In the genomic region with DNA sequence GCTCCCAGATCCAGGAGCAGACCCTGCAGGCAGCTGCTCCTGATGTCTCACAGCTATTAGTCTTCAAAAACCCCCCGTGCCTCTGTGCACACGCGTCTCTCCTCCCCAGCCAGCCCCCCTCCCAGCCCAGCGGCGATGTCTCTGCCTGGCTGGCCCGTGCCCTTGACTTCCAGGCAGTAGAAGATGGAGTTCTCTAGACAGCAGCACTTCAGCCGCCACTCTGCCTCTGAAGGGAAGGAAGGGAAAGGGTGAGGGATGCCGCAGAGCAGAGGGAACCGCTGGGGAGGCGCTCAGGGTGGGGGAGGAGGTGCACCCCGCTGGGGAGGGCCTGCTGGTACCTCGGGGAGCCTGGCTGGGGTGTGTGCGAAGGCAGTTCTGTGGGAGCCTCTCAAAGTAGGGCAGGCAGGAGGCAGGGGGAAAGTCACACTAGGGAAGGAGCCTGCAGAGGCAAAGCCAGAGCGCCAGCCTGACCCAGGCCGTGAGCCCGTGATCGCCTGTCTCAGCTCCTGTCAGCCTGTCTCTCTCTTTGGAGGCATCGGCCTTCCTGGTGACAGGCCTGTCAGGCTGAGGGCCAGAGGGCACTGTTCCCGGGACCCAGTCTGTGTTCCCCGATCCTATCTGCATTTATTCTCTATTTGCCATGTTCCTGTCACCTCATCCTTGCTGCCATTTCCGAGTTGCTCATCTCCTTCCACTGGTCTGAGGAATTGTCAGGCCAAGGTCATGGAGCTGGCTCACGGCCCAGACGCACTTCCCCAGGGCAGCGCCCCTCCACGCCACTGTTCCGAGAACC, we compare ENCODE assay signal across 10 cellular contexts. TPM values are rescaled to one million over a fixed set of nuclear protein-coding genes. Genes with fewer than 3 reads are reported as not detected.
A peak's percentile ranks its signal among the peaks of the same experiment; 100 is the strongest.
DNase-seq lines count a peak whose midpoint lies in the region; ATAC-seq, FAIRE-seq and TF ChIP-seq lines count a peak whose summit lies in the region.
"Had no signal": no experiment of that assay in that cellular context is flagged by ENCODE, and none has a peak within 500 bp of the region (broad histone marks: within the 10 kb centered on the region; RNA-seq: fewer than 3 reads in every experiment).

No MANE protein-coding gene starts in this region.

- TF ChIP-seq EP300 in HepG2 (IDR thresholded peaks at IDR 0.05; ENCODE audit: low read depth in 2 of 2, low read length in 2 of 2) (no peak), HepG2 (CRISPR knock-in tag; IDR thresholded peaks at IDR 0.05; ENCODE audit: borderline replicate concordance) (no peak)

- no peaks in the 10 kb centered on the region for H3K36me3 Mint-ChIP-seq in chondrocyte (ENCODE audit: low read depth)

- H3K79me2 ChIP-seq in HepG2 (ENCODE audit: insufficient read depth, low read length), result peaks cover 28% of the 10 kb centered on the region

- FAIRE-seq in HepG2 (lab: Jason Lieb, UNC), result no peak
- no peak for FAIRE-seq in small intestine (lab: Jason Lieb, UNC)

- no TSS peak for BruUV-seq in HepG2 (replicated peaks; lab: Mats Ljungman, UMichigan)

- H3K27me3 ChIP-seq in HepG2 (ENCODE audit: control insufficient read depth in 1 of 2, insufficient read depth in 2 of 2, low read length in 2 of 2), result no peaks in the 10 kb centered on the region
- no peaks in the 10 kb centered on the region for H3K27me3 ChIP-seq in small intestine (ENCODE audit: control insufficient read depth in 2 of 2, insufficient read depth in 2 of 2, low read length in 2 of 2)
- H3K27me3 ChIP-seq in colonic mucosa, result no peaks in the 10 kb centered on the region
- H3K27me3 ChIP-seq: MG63 had no signal

- no peak for TF ChIP-seq RAD21 in HepG2 (CRISPR knock-in tag; IDR thresholded peaks at IDR 0.05)

- no peaks in the 10 kb centered on the region for H3K27me3 Mint-ChIP-seq in chondrocyte (ENCODE audit: low read depth)

- H4K20me1 ChIP-seq in HepG2 (ENCODE audit: insufficient read depth, low read length), result peaks cover 7% of the 10 kb centered on the region; the same call in 1 of the 2 replicates

- H3K4me1 ChIP-seq in HepG2 (ENCODE audit: insufficient read depth, low read length) (peaks cover 42% of the 10 kb centered on the region), small intestine (ENCODE audit: control insufficient read depth in 2 of 2, insufficient read depth in 1 of 2, low read depth in 1 of 2, low read length in 1 of 2) (peaks cover 0 to 4% of the 10 kb centered on the region in 2 donors), colonic mucosa (no peaks in the 10 kb centered on the region)

- H3K4me3 Mint-ChIP-seq in chondrocyte (ENCODE audit: unreplicated experiment), result no peak overlapping the region
- H3K4me3 Mint-ChIP-seq: stimulated activated naive CD8-positive, alpha-beta T cell treated with anti-CD3 and anti-CD28 coated beads, Interleukin-15, Interleukin-2, amounts not matched to agents 100 ng/mL and 50 ng/mL, for 24 hours had no signal

- H3K9me3 ChIP-seq in HepG2 (ENCODE audit: low read length), result no peaks in the 10 kb centered on the region
- no peaks in the 10 kb centered on the region for H3K9me3 ChIP-seq in small intestine (ENCODE audit: control insufficient read depth, low read depth)
- no peaks in the 10 kb centered on the region for H3K9me3 ChIP-seq in colonic mucosa
- H3K9me3 ChIP-seq: MG63 had no signal

- CTCF ChIA-PET in HepG2 (lab: Yijun Ruan, JAX; ENCODE audit: low intra/inter-chr PET ratio, low total read pairs), result interaction anchor here (0.9 kb wide), 1 partner anchor 22 kb away, joined by 3 read pairs; no protein-coding TSS in a partner anchor

- intact Hi-C loops in HepG2 (cut with micrococcal nuclease; ENCODE audit: unreplicated experiment), result no loop called here
- intact Hi-C loops in colonic mucosa (cut with DNase I), result no loop called here

- H3K9me3 Mint-ChIP-seq in chondrocyte (ENCODE audit: low read depth), result no peaks in the 10 kb centered on the region
- H3K9me3 Mint-ChIP-seq: stimulated activated naive CD8-positive, alpha-beta T cell treated with anti-CD3 and anti-CD28 coated beads, Interleukin-15, Interleukin-2, amounts not matched to agents 100 ng/mL and 50 ng/mL, for 24 hours had no signal

- ATAC-seq in HepG2 (no peak), HG02870 (IDR thresholded peaks at IDR 0.05; ENCODE audit: unreplicated experiment) (no peak)

- WGBS in HepG2 (ENCODE audit: low lambda C conversion rate), result 96% methylated on average over 24 of the region's 26 CpGs
- WGBS in small intestine, 3 donors, result 44 to 57% (median 48%) methylated on average over 26 of the region's 26 CpGs

- DNase-seq in NCI-H2227 (lab: John Stamatoyannopoulos, UW; ENCODE audit: unreplicated experiment), result peak; percentile 63
- DNase-seq in chondrocyte (ENCODE audit: low spot score), result peak; percentile 77
- DNase-seq in HepG2 (ENCODE audit: low spot score), result no peak
- DNase-seq in superior temporal gyrus (ENCODE audit: extremely low spot score), result peak; percentile 73
- no peak for DNase-seq in small intestine
- no peak for DNase-seq in colonic mucosa
- DNase-seq: cortex of kidney, MG63 had no signal

- H3K4me2 ChIP-seq in HepG2 (ENCODE audit: low read depth, low read length), result no peak overlapping the region

- H3K4me3 ChIP-seq in HepG2 (replicated peaks in 1 of 3; ENCODE audit: insufficient read depth in 1 of 3, low read depth in 2 of 3, low read length in 3 of 3) (no peak overlapping the region), small intestine (ENCODE audit: low read depth in 1 of 2, low read length in 2 of 2) (no peak overlapping the region), colonic mucosa (no peak overlapping the region)
- H3K4me3 ChIP-seq: MG63 had no signal

- H3K36me3 ChIP-seq in HepG2 (replicated peaks in 1 of 2; ENCODE audit: control insufficient read depth in 1 of 2, insufficient read depth in 2 of 2, low read length in 2 of 2) (peaks cover 9 to 12% of the 10 kb centered on the region in 2 experiments; a peak in 4 of 5 replicates), small intestine (ENCODE audit: control insufficient read depth in 2 of 2, insufficient read depth in 2 of 2, low read length in 2 of 2) (no peaks in the 10 kb centered on the region), colonic mucosa (no peaks in the 10 kb centered on the region)

- in situ Hi-C loops in HepG2 (cut with HindIII; ENCODE audit: extremely low pct_ligation_motif_present, low pct_unique_long_range_greater_than_20kb), result no loop called here

- no peak overlapping the region for H3K27ac Mint-ChIP-seq in chondrocyte (ENCODE audit: unreplicated experiment)
- H3K27ac Mint-ChIP-seq: stimulated activated naive CD8-positive, alpha-beta T cell treated with anti-CD3 and anti-CD28 coated beads, Interleukin-15, Interleukin-2, amounts not matched to agents 100 ng/mL and 50 ng/mL, for 24 hours had no signal

- no peak for TF ChIP-seq CTCF in chondrocyte (IDR thresholded peaks at IDR 0.05)
- no peak for TF ChIP-seq CTCF in HepG2 (CRISPR knock-in tag; IDR thresholded peaks at IDR 0.05)
- TF ChIP-seq CTCF in colonic mucosa (IDR thresholded peaks at IDR 0.05), result no peak

- POLR2A ChIA-PET in HepG2 (lab: Yijun Ruan, JAX), result interaction anchor here (1.0 to 3.1 kb wide), 5 partner anchors 10 to 20 kb away, joined by 4 to 30 read pairs (median 7); no protein-coding TSS in a partner anchor

- H3K4me1 Mint-ChIP-seq in chondrocyte (ENCODE audit: low read depth), result peaks cover 19% of the 10 kb centered on the region

- H2AFZ ChIP-seq in HepG2 (ENCODE audit: low read length), result no peak overlapping the region

- H3K9ac ChIP-seq in HepG2 (ENCODE audit: insufficient read depth, low read depth, low read length) (no peak overlapping the region), colonic mucosa (ENCODE audit: low read depth in 2 of 2, low read length in 2 of 2) (no peak overlapping the region)

- TF ChIP-seq POLR2A in HepG2 (IDR thresholded peaks at IDR 0.05; ENCODE audit: insufficient read depth in 1 of 2, low read depth in 2 of 2, low read length in 2 of 2), result no peak

- H3K27ac ChIP-seq in HepG2 (ENCODE audit: extremely low read length, insufficient read depth, low read length) (no peak overlapping the region), small intestine (ENCODE audit: low read depth in 1 of 2, low read length in 1 of 2) (peak overlapping the region in 1 of 2 donors; percentile 14), colonic mucosa (no peak overlapping the region)

RNA-seq across cellular contexts. Expression of gene PRCD, which starts 4.5 kb away (rescaled TPM):
- total RNA-seq in chondrocyte, result 0.55 to 1.0 TPM (median 0.92 TPM) in 3 replicates
- total RNA-seq in HepG2 (2016; rRNA removed; fragmentation: Illumina TruSeq; extraction: Trizol), result 0.52 TPM in 1 of 2 replicates, not detected in the other
- not detected in 2 replicates for total RNA-seq in HepG2 (2016; cell fraction: cytosol; rRNA removed; fragmentation: Illumina TruSeq; extraction: Trizol; ENCODE audit: low read depth)
- total RNA-seq in HepG2 (2016; cell fraction: insoluble cytoplasmic fraction; rRNA removed; fragmentation: Illumina TruSeq; extraction: Trizol), result 0.36 and 0.48 TPM in 2 replicates
- total RNA-seq in HepG2 (2016; cell fraction: membrane; rRNA removed; fragmentation: Illumina TruSeq; extraction: Trizol), result not detected in 2 replicates
- not detected in 2 replicates for total RNA-seq in HepG2 (2016; cell fraction: nucleus; rRNA removed; fragmentation: Illumina TruSeq; extraction: Trizol)
- polyA plus RNA-seq in HepG2 (2011; rRNA removed), result 0.35 and 0.51 TPM in 2 replicates
- not detected in 2 replicates for polyA plus RNA-seq in HepG2 (2011; cell fraction: cytosol; rRNA removed)
- 0.06 TPM in 1 of 2 replicates, not detected in the other for polyA plus RNA-seq in HepG2 (2011; cell fraction: nucleus; rRNA removed)
- 0.61 and 0.71 TPM in 2 replicates for polyA plus RNA-seq in HepG2 (2012)
- polyA plus RNA-seq in HepG2 (2016; cell fraction: cytosol; fragmentation: Illumina TruSeq; extraction: Trizol; ENCODE audit: low read depth), result 0.25 TPM in 1 of 2 replicates, not detected in the other
- not detected in 2 replicates for polyA plus RNA-seq in HepG2 (2016; cell fraction: insoluble cytoplasmic fraction; fragmentation: Illumina TruSeq; extraction: Trizol; ENCODE audit: low read depth)
- polyA plus RNA-seq in HepG2 (2016; cell fraction: membrane; fragmentation: Illumina TruSeq; extraction: Trizol; ENCODE audit: low read depth), result not detected in 2 replicates
- not detected in 2 replicates for polyA plus RNA-seq in HepG2 (2016; cell fraction: nucleus; fragmentation: Illumina TruSeq; extraction: Trizol; ENCODE audit: insufficient read depth, low read depth)
- polyA minus RNA-seq in HepG2 (2011; rRNA and poly(A)+ RNA removed; ENCODE audit: low replicate concordance), result 0.70 TPM in 1 of 2 replicates, not detected in the other
- polyA minus RNA-seq in HepG2 (2011; cell fraction: cytosol; rRNA and poly(A)+ RNA removed), result not detected in 2 replicates
- not detected in 2 replicates for polyA minus RNA-seq in HepG2 (2011; cell fraction: nucleus; rRNA and poly(A)+ RNA removed)
- 1 to 10 TPM in 2 of 3 donors, not detected in 1; 1.6 to 2.2 TPM for polyA plus RNA-seq in small intestine
- total RNA-seq in colonic mucosa, result 1 to 10 TPM in 1 of 2 donors, under 1 TPM in 1; 0.29 to 1.2 TPM

RNA-seq across cellular contexts. Expression of gene CYGB, which starts 6.8 kb away (rescaled TPM):
- total RNA-seq in chondrocyte (0.48 to 5.4 TPM (median 4.6 TPM) in 3 replicates), HepG2 (2016; rRNA removed; fragmentation: Illumina TruSeq; extraction: Trizol) (27.1 and 28.9 TPM in 2 replicates), colonic mucosa (1 to 10 TPM; 4.7 to 9.9 TPM)
- total RNA-seq in HepG2 (2016; cell fraction: cytosol; rRNA removed; fragmentation: Illumina TruSeq; extraction: Trizol; ENCODE audit: low read depth), result 5.2 and 8.2 TPM in 2 replicates
- total RNA-seq in HepG2 (2016; cell fraction: insoluble cytoplasmic fraction; rRNA removed; fragmentation: Illumina TruSeq; extraction: Trizol), result 25.6 and 28.4 TPM in 2 replicates
- 16.6 and 21.7 TPM in 2 replicates for total RNA-seq in HepG2 (2016; cell fraction: membrane; rRNA removed; fragmentation: Illumina TruSeq; extraction: Trizol)
- total RNA-seq in HepG2 (2016; cell fraction: nucleus; rRNA removed; fragmentation: Illumina TruSeq; extraction: Trizol), result 14.7 and 17.2 TPM in 2 replicates
- polyA plus RNA-seq in HepG2 (2011; rRNA removed) (18.9 and 23.3 TPM in 2 replicates), small intestine (10 to 100 TPM in 2 of 3 donors, 1 to 10 TPM in 1; 1.1 to 35.4 (median 13.2) TPM)
- polyA plus RNA-seq in HepG2 (2011; cell fraction: cytosol; rRNA removed), result 19.3 and 25.5 TPM in 2 replicates
- polyA plus RNA-seq in HepG2 (2011; cell fraction: nucleus; rRNA removed), result 17.6 and 23.0 TPM in 2 replicates
- polyA plus RNA-seq in HepG2 (2012), result 20.2 and 20.5 TPM in 2 replicates
- polyA plus RNA-seq in HepG2 (2016; cell fraction: cytosol; fragmentation: Illumina TruSeq; extraction: Trizol; ENCODE audit: low read depth), result 6.2 and 7.9 TPM in 2 replicates
- 28.7 and 30.6 TPM in 2 replicates for polyA plus RNA-seq in HepG2 (2016; cell fraction: insoluble cytoplasmic fraction; fragmentation: Illumina TruSeq; extraction: Trizol; ENCODE audit: low read depth)
- 21.0 and 21.3 TPM in 2 replicates for polyA plus RNA-seq in HepG2 (2016; cell fraction: membrane; fragmentation: Illumina TruSeq; extraction: Trizol; ENCODE audit: low read depth)
- 24.9 and 26.1 TPM in 2 replicates for polyA plus RNA-seq in HepG2 (2016; cell fraction: nucleus; fragmentation: Illumina TruSeq; extraction: Trizol; ENCODE audit: insufficient read depth, low read depth)
- 0.26 and 16.8 TPM in 2 replicates for polyA minus RNA-seq in HepG2 (2011; rRNA and poly(A)+ RNA removed; ENCODE audit: low replicate concordance)
- 9.7 and 11.8 TPM in 2 replicates for polyA minus RNA-seq in HepG2 (2011; cell fraction: cytosol; rRNA and poly(A)+ RNA removed)
- 12.9 and 17.7 TPM in 2 replicates for polyA minus RNA-seq in HepG2 (2011; cell fraction: nucleus; rRNA and poly(A)+ RNA removed)

RNA-seq across cellular contexts. Expression of gene ST6GALNAC2, which starts 41.3 kb away (rescaled TPM):
- total RNA-seq in chondrocyte (1.5 to 3.0 TPM (median 2.8 TPM) in 3 replicates), HepG2 (2016; rRNA removed; fragmentation: Illumina TruSeq; extraction: Trizol) (0.49 and 0.84 TPM in 2 replicates), colonic mucosa (1 to 10 TPM; 3.8 to 6.3 TPM)
- 0.35 and 0.51 TPM in 2 replicates for total RNA-seq in HepG2 (2016; cell fraction: cytosol; rRNA removed; fragmentation: Illumina TruSeq; extraction: Trizol; ENCODE audit: low read depth)
- total RNA-seq in HepG2 (2016; cell fraction: insoluble cytoplasmic fraction; rRNA removed; fragmentation: Illumina TruSeq; extraction: Trizol), result 0.13 and 0.39 TPM in 2 replicates
- total RNA-seq in HepG2 (2016; cell fraction: membrane; rRNA removed; fragmentation: Illumina TruSeq; extraction: Trizol), result 0.77 and 0.79 TPM in 2 replicates
- 0.68 and 0.97 TPM in 2 replicates for total RNA-seq in HepG2 (2016; cell fraction: nucleus; rRNA removed; fragmentation: Illumina TruSeq; extraction: Trizol)
- polyA plus RNA-seq in HepG2 (2011; rRNA removed) (0.12 and 0.30 TPM in 2 replicates), small intestine (1 to 10 TPM in 2 of 3 donors, not detected in 1; 1.1 to 2.7 TPM)
- polyA plus RNA-seq in HepG2 (2011; cell fraction: cytosol; rRNA removed), result 0.24 and 0.50 TPM in 2 replicates
- 0.43 TPM in 2 replicates for polyA plus RNA-seq in HepG2 (2011; cell fraction: nucleus; rRNA removed)
- polyA plus RNA-seq in HepG2 (2012), result 0.16 TPM in 1 of 2 replicates, not detected in the other
- polyA plus RNA-seq in HepG2 (2016; cell fraction: cytosol; fragmentation: Illumina TruSeq; extraction: Trizol; ENCODE audit: low read depth), result 0.34 and 0.45 TPM in 2 replicates
- polyA plus RNA-seq in HepG2 (2016; cell fraction: insoluble cytoplasmic fraction; fragmentation: Illumina TruSeq; extraction: Trizol; ENCODE audit: low read depth), result 0.56 and 0.64 TPM in 2 replicates
- 0.62 and 0.69 TPM in 2 replicates for polyA plus RNA-seq in HepG2 (2016; cell fraction: membrane; fragmentation: Illumina TruSeq; extraction: Trizol; ENCODE audit: low read depth)
- 1.0 and 1.6 TPM in 2 replicates for polyA plus RNA-seq in HepG2 (2016; cell fraction: nucleus; fragmentation: Illumina TruSeq; extraction: Trizol; ENCODE audit: insufficient read depth, low read depth)
- polyA minus RNA-seq in HepG2 (2011; rRNA and poly(A)+ RNA removed; ENCODE audit: low replicate concordance), result 0.34 and 1.1 TPM in 2 replicates
- polyA minus RNA-seq in HepG2 (2011; cell fraction: cytosol; rRNA and poly(A)+ RNA removed), result not detected in 2 replicates
- polyA minus RNA-seq in HepG2 (2011; cell fraction: nucleus; rRNA and poly(A)+ RNA removed), result not detected in 2 replicates

RNA-seq across cellular contexts. Expression of gene RHBDF2, which starts 43.1 kb away (rescaled TPM):
- total RNA-seq in chondrocyte (4.7 to 5.4 TPM (median 4.9 TPM) in 3 replicates), HepG2 (2016; rRNA removed; fragmentation: Illumina TruSeq; extraction: Trizol) (4.2 and 7.8 TPM in 2 replicates), colonic mucosa (10 to 100 TPM; 11.6 to 23.9 TPM)
- total RNA-seq in HepG2 (2016; cell fraction: cytosol; rRNA removed; fragmentation: Illumina TruSeq; extraction: Trizol; ENCODE audit: low read depth), result 3.3 and 3.4 TPM in 2 replicates
- 2.8 and 8.6 TPM in 2 replicates for total RNA-seq in HepG2 (2016; cell fraction: insoluble cytoplasmic fraction; rRNA removed; fragmentation: Illumina TruSeq; extraction: Trizol)
- 3.2 and 3.5 TPM in 2 replicates for total RNA-seq in HepG2 (2016; cell fraction: membrane; rRNA removed; fragmentation: Illumina TruSeq; extraction: Trizol)
- 10.0 and 14.7 TPM in 2 replicates for total RNA-seq in HepG2 (2016; cell fraction: nucleus; rRNA removed; fragmentation: Illumina TruSeq; extraction: Trizol)
- polyA plus RNA-seq in HepG2 (2011; rRNA removed) (24.2 and 27.6 TPM in 2 replicates), small intestine (10 to 100 TPM in 1 of 3 donors, 1 to 10 TPM in 2; 2.0 to 17.7 (median 4.1) TPM)
- 9.7 and 15.2 TPM in 2 replicates for polyA plus RNA-seq in HepG2 (2011; cell fraction: cytosol; rRNA removed)
- polyA plus RNA-seq in HepG2 (2011; cell fraction: nucleus; rRNA removed), result 96.1 and 124 TPM in 2 replicates
- polyA plus RNA-seq in HepG2 (2012), result 17.9 and 27.7 TPM in 2 replicates
- polyA plus RNA-seq in HepG2 (2016; cell fraction: cytosol; fragmentation: Illumina TruSeq; extraction: Trizol; ENCODE audit: low read depth), result 1.2 and 1.5 TPM in 2 replicates
- polyA plus RNA-seq in HepG2 (2016; cell fraction: insoluble cytoplasmic fraction; fragmentation: Illumina TruSeq; extraction: Trizol; ENCODE audit: low read depth), result 3.8 and 4.6 TPM in 2 replicates
- polyA plus RNA-seq in HepG2 (2016; cell fraction: membrane; fragmentation: Illumina TruSeq; extraction: Trizol; ENCODE audit: low read depth), result 2.0 and 3.1 TPM in 2 replicates
- 23.9 and 27.3 TPM in 2 replicates for polyA plus RNA-seq in HepG2 (2016; cell fraction: nucleus; fragmentation: Illumina TruSeq; extraction: Trizol; ENCODE audit: insufficient read depth, low read depth)
- polyA minus RNA-seq in HepG2 (2011; rRNA and poly(A)+ RNA removed; ENCODE audit: low replicate concordance), result 8.1 and 40.4 TPM in 2 replicates
- 12.8 and 13.5 TPM in 2 replicates for polyA minus RNA-seq in HepG2 (2011; cell fraction: cytosol; rRNA and poly(A)+ RNA removed)
- 26.5 and 30.6 TPM in 2 replicates for polyA minus RNA-seq in HepG2 (2011; cell fraction: nucleus; rRNA and poly(A)+ RNA removed)

Comparison
In these comparisons a context has a peak if more than half of its experiments do, and no peak if none do; other contexts are left out.
1. DNase-seq: peak in NCI-H2227 (single experiment), chondrocyte (single experiment) and superior temporal gyrus (single experiment); none in HepG2 (single experiment), small intestine (single experiment) and colonic mucosa (single experiment).